29 cellular contexts compared by ENCODE assay signal in the genomic region with DNA sequence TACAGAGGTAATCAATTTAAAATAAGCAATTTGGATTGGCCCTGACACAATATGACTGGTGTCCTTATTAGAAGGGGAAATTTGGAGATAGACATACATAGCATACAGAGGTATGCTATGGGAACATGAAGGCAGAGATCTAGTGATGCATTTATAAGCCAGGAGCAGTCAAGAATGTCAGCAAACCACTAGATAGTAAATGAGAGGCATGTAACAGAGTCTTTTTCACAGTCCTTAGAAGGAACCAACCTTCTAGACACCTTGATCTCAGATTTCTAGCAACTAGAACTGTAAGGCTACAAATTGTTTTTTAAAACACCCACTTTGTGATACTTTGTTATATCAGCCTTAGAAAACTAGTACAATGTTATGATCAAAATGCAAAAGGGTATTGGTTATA. TPM values are rescaled to one million over a fixed set of nuclear protein-coding genes. Genes with fewer than 3 reads are reported as not detected.
"Had no signal": no experiment of that assay in that cellular context is flagged by ENCODE, and none has a peak within 500 bp of the region (broad histone marks: within the 10 kb centered on the region; RNA-seq: fewer than 3 reads in every experiment).

No MANE protein-coding gene starts in this region.

- H3K9me3 ChIP-seq: esophagus squamous epithelium, gastrocnemius medialis, heart right ventricle, left lung, lower lobe of right lung, mucosa of descending colon had no signal

- H3K36me3 ChIP-seq: esophagus squamous epithelium, gastrocnemius medialis, heart right ventricle, left lung, lower lobe of right lung had no signal

- H3K4me1 ChIP-seq: esophagus squamous epithelium, gastrocnemius medialis, heart right ventricle, left lung, lower lobe of right lung had no signal

- H3K27me3 ChIP-seq: dorsolateral prefrontal cortex, esophagus squamous epithelium, gastrocnemius medialis, heart right ventricle, left lung had no signal

- H3K27ac ChIP-seq: coronary artery, epithelial cell of prostate, esophagus squamous epithelium, gastrocnemius medialis, heart right ventricle, left lung, lower lobe of right lung had no signal

- DNase-seq: dermis blood vessel endothelial cell; dorsolateral prefrontal cortex; effector CD4-positive, alpha-beta T cell; effector memory CD4-positive, alpha-beta T cell; erythroblast; esophagus squamous epithelium; foreskin fibroblast; foreskin melanocyte; gastrocnemius medialis; glutamatergic neuron; head of caudate nucleus; heart right ventricle; hippocampal formation; left cardiac atrium; left lung; left ventricle myocardium superior; lower lobe of right lung; mesenchymal stem cell; mucosa of descending colon; naive B cell had no signal

- H3K4me3 ChIP-seq: coronary artery, dorsolateral prefrontal cortex, esophagus squamous epithelium, gastrocnemius medialis, heart right ventricle, left lung, lower lobe of right lung, mucosa of descending colon had no signal

RNA-seq across cellular contexts. Expression of a gene that starts 54.3 kb away (rescaled TPM):
- total RNA-seq: dermis blood vessel endothelial cell, endothelial cell of umbilical vein, esophagus mucosa, gastrocnemius medialis, glomerular endothelial cell, heart right ventricle, left cardiac atrium, left lung, left ventricle myocardium superior, lower leg skin, lower lobe of right lung, lung microvascular endothelial cell, mesenteric fat pad, myocyte had no signal
